Comparison of ENCODE assay signal across 19 cellular contexts in genomic region chrX:24799565-24799964, GRCh38.
DNase-seq lines count a peak whose midpoint lies in the region; TF ChIP-seq lines count a peak whose summit lies in the region.
"Had no signal": no experiment of that assay in that cellular context is flagged by ENCODE, and none has a peak within 500 bp of the region (broad histone marks: within the 10 kb centered on the region; RNA-seq: fewer than 3 reads in every experiment).

No MANE protein-coding gene starts in this region.

- DNase-seq in D341Med (ENCODE audit: low spot score) = peak; percentile 58
- peak; percentile 12 for DNase-seq in astrocyte of the hippocampus (ENCODE audit: low read depth, low spot score)
- peak; percentile 0 for DNase-seq in kidney glomerular epithelial cell (lab: John Stamatoyannopoulos, UW)
- DNase-seq in retinal pigment epithelial cell (ENCODE audit: low read depth) = peak; percentile 46
- no peak for DNase-seq in stimulated activated CD4-positive, alpha-beta T cell treated with anti-CD3 and anti-CD28 coated beads, Interleukin-4, amount 100 ng/mL, for 1 hour
- DNase-seq in A172 (ENCODE audit: low spot score) = no peak
- no peak for DNase-seq in activated CD4-positive, alpha-beta T cell treated with anti-CD3 and anti-CD28 coated beads for 1 hour
- DNase-seq: ACHN; Calu3; CD4-positive, alpha-beta memory T cell; GDM1; NCI-H1105; NCI-H146; NCI-H2029; NCI-H345; NCI-H774; Peyer's patch had no signal

- no peak overlapping the region for H3K4me3 ChIP-seq in retinal pigment epithelial cell (ENCODE audit: low read length)
- H3K4me3 ChIP-seq: BLaER1 treated with 17β-estradiol and CSF1 and Interleukin-3, amounts not matched to agents 10 nM and 100 nM; Peyer's patch; SJSA1 had no signal

- TF ChIP-seq CTCF in retinal pigment epithelial cell (conservative IDR thresholded peaks at IDR 0.05; ENCODE audit: low read depth, low read length) = no peak

Comparison
In these comparisons a context has a peak if more than half of its experiments do, and no peak if none do; other contexts are left out.
1. DNase-seq: peak in D341Med (single experiment), astrocyte of the hippocampus (single experiment), kidney glomerular epithelial cell (single experiment) and retinal pigment epithelial cell (single experiment); none in stimulated activated CD4-positive, alpha-beta T cell treated with anti-CD3 and anti-CD28 coated beads, Interleukin-4, amount 100 ng/mL, for 1 hour (single experiment), A172 (single experiment) and activated CD4-positive, alpha-beta T cell treated with anti-CD3 and anti-CD28 coated beads for 1 hour (single experiment).